Comparison of ENCODE assay signal across 12 cellular contexts in the genomic region with DNA sequence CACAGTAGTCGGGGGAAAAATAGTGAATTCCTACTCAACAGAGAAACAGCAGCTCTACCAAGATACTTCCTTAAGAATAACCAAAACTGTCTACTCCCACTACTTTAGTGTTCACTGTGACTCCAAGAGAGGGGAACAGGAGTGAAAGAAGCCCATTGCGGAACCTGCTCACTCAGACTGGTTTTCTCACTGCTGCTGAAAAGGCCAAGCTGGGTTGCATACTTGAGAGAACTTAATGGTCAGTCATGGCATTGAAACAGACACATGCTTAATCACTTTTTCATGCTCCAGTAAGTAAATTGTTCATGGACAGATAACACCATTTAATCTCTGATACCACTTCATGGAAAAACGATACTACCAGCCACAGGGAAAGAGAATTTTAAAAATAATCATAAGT. TPM values are rescaled to one million over a fixed set of nuclear protein-coding genes. Genes with fewer than 3 reads are reported as not detected.
A peak's percentile ranks its signal among the peaks of the same experiment; 100 is the strongest.
DNase-seq lines count a peak whose midpoint lies in the region; ATAC-seq and TF ChIP-seq lines count a peak whose summit lies in the region.
"Had no signal": no experiment of that assay in that cellular context is flagged by ENCODE, and none has a peak within 500 bp of the region (broad histone marks: within the 10 kb centered on the region; RNA-seq: fewer than 3 reads in every experiment).

No MANE protein-coding gene starts in this region.

- CTCF ChIA-PET in activated CD4-positive, alpha-beta T cell treated with anti-CD3 and anti-CD28 coated beads, Interleukin-2, amount 10 ng/mL, durations not matched to agents 7 days and 5 days (lab: Charles Lee), result interaction anchor here (0.9 kb wide), 1 partner anchor 67 kb away, joined by 3 read pairs; no protein-coding TSS in a partner anchor

- ATAC-seq in GM19463 (IDR thresholded peaks at IDR 0.05; ENCODE audit: unreplicated experiment), result no peak
- ATAC-seq: activated CD8-positive, alpha-beta memory T cell treated with anti-CD3 and anti-CD28 coated beads, Interleukin-2, amount 10 ng/mL, durations not matched to agents 7 days and 5 days had no signal

- no peak overlapping the region for H3K4me3 Mint-ChIP-seq in activated CD4-positive, alpha-beta T cell treated with anti-CD3 and anti-CD28 coated beads, Interleukin-2, amount 10 ng/mL, durations not matched to agents 7 days and 5 days
- H3K4me3 Mint-ChIP-seq: activated CD8-positive, alpha-beta memory T cell treated with anti-CD3 and anti-CD28 coated beads, Interleukin-2, amount 10 ng/mL, durations not matched to agents 7 days and 5 days; activated naive CD8-positive, alpha-beta T cell treated with anti-CD3 and anti-CD28 coated beads, Interleukin-2, amount 10 ng/mL, durations not matched to agents 7 days and 5 days had no signal

- 78 to 85% methylated on average over 3 of the region's 3 CpGs for WGBS in sigmoid colon, 2 donors

- no peaks in the 10 kb centered on the region for H3K36me3 ChIP-seq in sigmoid colon
- H3K36me3 ChIP-seq: MG63 had no signal

- no peaks in the 10 kb centered on the region for H3K9me3 ChIP-seq in sigmoid colon
- H3K9me3 ChIP-seq: MG63 had no signal

- H3K4me3 ChIP-seq in sigmoid colon, result peak overlapping the region in 1 of 4 donors; percentile 52
- H3K4me3 ChIP-seq: MG63 had no signal

- POLR2A ChIA-PET in activated CD4-positive, alpha-beta T cell treated with anti-CD3 and anti-CD28 coated beads, Interleukin-2, amount 10 ng/mL, durations not matched to agents 7 days and 5 days (lab: Charles Lee), result no interaction called here

- peak overlapping the region in 3 of 4 donors; percentile 67 to 78 (median 75) for H3K27ac ChIP-seq in sigmoid colon

- DNase-seq in KBM-7 (peak; percentile 13), amniotic epithelial cell (ENCODE audit: low read depth) (peak; percentile 59), kidney glomerular epithelial cell (lab: John Stamatoyannopoulos, UW) (peak; percentile 92), sigmoid colon (no peak), NCI-H1930 (lab: John Stamatoyannopoulos, UW) (no peak)
- DNase-seq in activated CD4-positive, alpha-beta T cell treated with anti-CD3 and anti-CD28 coated beads, Interleukin-2, amount 10 ng/mL, durations not matched to agents 7 days and 5 days, result no peak
- DNase-seq: activated CD8-positive, alpha-beta memory T cell treated with anti-CD3 and anti-CD28 coated beads, Interleukin-2, amount 10 ng/mL, durations not matched to agents 7 days and 5 days; activated naive CD8-positive, alpha-beta T cell treated with anti-CD3 and anti-CD28 coated beads, Interleukin-2, amount 10 ng/mL, durations not matched to agents 7 days and 5 days; dorsolateral prefrontal cortex; glutamatergic neuron; MG63 had no signal

- no peaks in the 10 kb centered on the region for H3K36me3 Mint-ChIP-seq in activated CD4-positive, alpha-beta T cell treated with anti-CD3 and anti-CD28 coated beads, Interleukin-2, amount 10 ng/mL, durations not matched to agents 7 days and 5 days (ENCODE audit: low read depth)
- H3K36me3 Mint-ChIP-seq: activated CD8-positive, alpha-beta memory T cell treated with anti-CD3 and anti-CD28 coated beads, Interleukin-2, amount 10 ng/mL, durations not matched to agents 7 days and 5 days; activated naive CD8-positive, alpha-beta T cell treated with anti-CD3 and anti-CD28 coated beads, Interleukin-2, amount 10 ng/mL, durations not matched to agents 7 days and 5 days had no signal

- in situ Hi-C loops in KBM-7 (cut with MboI; ENCODE audit: low pct_unique_long_range_greater_than_20kb, low sequenced_read_pairs), result no loop called here

- H3K4me1 Mint-ChIP-seq in activated CD4-positive, alpha-beta T cell treated with anti-CD3 and anti-CD28 coated beads, Interleukin-2, amount 10 ng/mL, durations not matched to agents 7 days and 5 days, result peaks cover 11% of the 10 kb centered on the region

- no peaks in the 10 kb centered on the region for H3K27me3 Mint-ChIP-seq in activated CD4-positive, alpha-beta T cell treated with anti-CD3 and anti-CD28 coated beads, Interleukin-2, amount 10 ng/mL, durations not matched to agents 7 days and 5 days
- H3K27me3 Mint-ChIP-seq: activated CD8-positive, alpha-beta memory T cell treated with anti-CD3 and anti-CD28 coated beads, Interleukin-2, amount 10 ng/mL, durations not matched to agents 7 days and 5 days; activated naive CD8-positive, alpha-beta T cell treated with anti-CD3 and anti-CD28 coated beads, Interleukin-2, amount 10 ng/mL, durations not matched to agents 7 days and 5 days had no signal

- no peak for TF ChIP-seq EP300 in sigmoid colon (IDR thresholded peaks at IDR 0.05)

- TF ChIP-seq CTCF in sigmoid colon (IDR thresholded peaks at IDR 0.05), result no peak

- H3K27ac Mint-ChIP-seq in activated CD4-positive, alpha-beta T cell treated with anti-CD3 and anti-CD28 coated beads, Interleukin-2, amount 10 ng/mL, durations not matched to agents 7 days and 5 days, result no peak overlapping the region
- H3K27ac Mint-ChIP-seq: activated CD8-positive, alpha-beta memory T cell treated with anti-CD3 and anti-CD28 coated beads, Interleukin-2, amount 10 ng/mL, durations not matched to agents 7 days and 5 days; activated naive CD8-positive, alpha-beta T cell treated with anti-CD3 and anti-CD28 coated beads, Interleukin-2, amount 10 ng/mL, durations not matched to agents 7 days and 5 days had no signal

- no peak for TF ChIP-seq POLR2A in sigmoid colon (IDR thresholded peaks at IDR 0.05)

- no peaks in the 10 kb centered on the region for H3K27me3 ChIP-seq in sigmoid colon
- H3K27me3 ChIP-seq: dorsolateral prefrontal cortex, MG63 had no signal

- peaks cover 0 to 36% (median 19%) of the 10 kb centered on the region in 4 donors for H3K4me1 ChIP-seq in sigmoid colon

- H3K9me3 Mint-ChIP-seq in activated CD4-positive, alpha-beta T cell treated with anti-CD3 and anti-CD28 coated beads, Interleukin-2, amount 10 ng/mL, durations not matched to agents 7 days and 5 days, result no peaks in the 10 kb centered on the region

- intact Hi-C loops in sigmoid colon (cut with DNase I), result loop anchor here (10.0 kb wide), 1 partner anchor 277 kb away; no protein-coding TSS in a partner anchor

RNA-seq across cellular contexts. Expression of gene SLC8A1, which starts 35.7 kb away (rescaled TPM):
- total RNA-seq in sigmoid colon, result 100 to 1,000 TPM; 229 to 337 (median 302) TPM
- 1 to 10 TPM in 1 of 3 donors, under 1 TPM in 2; 0.60 to 3.7 (median 0.69) TPM for polyA plus RNA-seq in sigmoid colon
- under 1 TPM; 0.50 to 0.56 TPM for total RNA-seq in activated CD4-positive, alpha-beta T cell treated with anti-CD3 and anti-CD28 coated beads, Interleukin-2, amount 10 ng/mL, durations not matched to agents 7 days and 5 days

Comparison
In these comparisons a context has a peak if more than half of its experiments do, and no peak if none do; other contexts are left out.
1. DNase-seq: peak in KBM-7 (single experiment), amniotic epithelial cell (single experiment) and kidney glomerular epithelial cell (single experiment); none in sigmoid colon (single experiment), NCI-H1930 (0 of 2) and activated CD4-positive, alpha-beta T cell treated with anti-CD3 and anti-CD28 coated beads, Interleukin-2, amount 10 ng/mL, durations not matched to agents 7 days and 5 days (single experiment).
2. RNA of gene SLC8A1, which starts 35.7 kb away (total RNA-seq): 229 to 337 TPM in sigmoid colon; 0.50 to 0.56 TPM in activated CD4-positive, alpha-beta T cell treated with anti-CD3 and anti-CD28 coated beads, Interleukin-2, amount 10 ng/mL, durations not matched to agents 7 days and 5 days; every median in the first group is over 100 times any median in the second.